ENCODE assay signal across 11 cellular contexts in the genomic region with DNA sequence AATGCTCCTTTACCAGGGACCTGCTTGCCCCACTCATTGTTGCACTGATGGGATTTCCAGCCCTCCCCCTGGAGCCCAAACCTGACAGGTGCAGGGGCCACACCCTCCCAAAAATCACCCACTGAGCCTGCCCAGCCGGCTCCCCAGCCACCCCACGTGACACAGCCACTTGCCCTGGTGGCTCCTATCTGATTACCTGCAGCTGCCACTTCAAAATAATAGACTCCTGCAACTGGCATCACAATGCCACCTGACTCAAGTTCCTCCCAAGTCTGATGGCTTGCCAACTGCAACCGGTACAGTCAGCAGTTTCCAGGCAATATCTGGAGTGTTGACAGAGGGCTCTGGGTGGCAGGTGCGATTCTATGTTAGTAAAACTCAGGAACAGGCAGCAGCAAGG.
DNase-seq lines count a peak whose midpoint lies in the region; ATAC-seq and FAIRE-seq lines count a peak whose summit lies in the region.
"Had no signal": no experiment of that assay in that cellular context is flagged by ENCODE, and none has a peak within 500 bp of the region (broad histone marks: within the 10 kb centered on the region; RNA-seq: fewer than 3 reads in every experiment).

No MANE protein-coding gene starts in this region.

- peaks cover 0 to 4% (median 2%) of the 10 kb centered on the region in 5 donors for H3K27me3 Mint-ChIP-seq in naive thymus-derived CD8-positive, alpha-beta T cell

- H3K4me3 Mint-ChIP-seq in naive thymus-derived CD8-positive, alpha-beta T cell = peak overlapping the region in 1 of 10 donors; percentile 57

- H3K36me3 ChIP-seq in small intestine (ENCODE audit: control insufficient read depth in 2 of 2, insufficient read depth in 2 of 2, low read length in 2 of 2) = no peaks in the 10 kb centered on the region

- no peak for ATAC-seq in GM18502 (IDR thresholded peaks at IDR 0.05; ENCODE audit: poor library complexity, unreplicated experiment)
- ATAC-seq in naive thymus-derived CD8-positive, alpha-beta T cell = no peak

- H3K27ac Mint-ChIP-seq in naive thymus-derived CD8-positive, alpha-beta T cell = peak overlapping the region in 2 of 10 donors; percentile 53 to 76

- POLR2A ChIA-PET in naive thymus-derived CD8-positive, alpha-beta T cell (lab: Charles Lee) = interaction anchor here (0.6 kb wide), 1 partner anchor 662 kb away, joined by 4 read pairs; no protein-coding TSS in a partner anchor

- peak; percentile 21 for DNase-seq in M059J (ENCODE audit: low read depth)
- peak; percentile 94 for DNase-seq in NCI-H510A treated with DMSO at 0.1 percent for 48 hours (lab: John Stamatoyannopoulos, UW)
- peak; percentile 49 for DNase-seq in epithelial cell of prostate (ENCODE audit: low read depth, low spot score)
- peak; percentile 97 for DNase-seq in small intestine
- DNase-seq in glomerular visceral epithelial cell (ENCODE audit: extremely low spot score) = no peak
- no peak for DNase-seq in effector CD4-positive, alpha-beta T cell
- no peak for DNase-seq in naive thymus-derived CD8-positive, alpha-beta T cell
- DNase-seq: NCI-H1694 treated with DMSO at 0.1 percent for 48 hours had no signal

- no peak for FAIRE-seq in small intestine (lab: Jason Lieb, UNC)
- FAIRE-seq: endothelial cell of umbilical vein, TTC549 had no signal

- H3K9me3 ChIP-seq in small intestine (ENCODE audit: control insufficient read depth, low read depth) = no peaks in the 10 kb centered on the region

- H3K36me3 Mint-ChIP-seq in naive thymus-derived CD8-positive, alpha-beta T cell = no peaks in the 10 kb centered on the region

- 16 to 47% (median 24%) methylated on average over 4 of the region's 4 CpGs for WGBS in small intestine, 3 donors

- peaks cover 0 to 4% of the 10 kb centered on the region in 2 donors for H3K4me1 ChIP-seq in small intestine (ENCODE audit: control insufficient read depth in 2 of 2, insufficient read depth in 1 of 2, low read depth in 1 of 2, low read length in 1 of 2)

- peak overlapping the region in 1 of 2 donors; percentile 50 for H3K4me3 ChIP-seq in small intestine (ENCODE audit: low read depth in 1 of 2, low read length in 2 of 2)

- peaks cover 0 to 2% (median 0%) of the 10 kb centered on the region in 4 donors for H3K4me1 Mint-ChIP-seq in naive thymus-derived CD8-positive, alpha-beta T cell

- H3K27ac ChIP-seq in epithelial cell of prostate = peak overlapping the region; percentile 63
- peak overlapping the region; percentile 95 to 96 for H3K27ac ChIP-seq in small intestine (ENCODE audit: low read depth in 1 of 2, low read length in 1 of 2)

- H3K9me3 Mint-ChIP-seq in naive thymus-derived CD8-positive, alpha-beta T cell = peaks cover 0 to 2% (median 0%) of the 10 kb centered on the region in 9 donors

- peaks cover 0 to 3% of the 10 kb centered on the region in 2 donors for H3K27me3 ChIP-seq in small intestine (ENCODE audit: control insufficient read depth in 2 of 2, insufficient read depth in 2 of 2, low read length in 2 of 2)

Comparison
In these comparisons a context has a peak if more than half of its experiments do, and no peak if none do; other contexts are left out.
1. DNase-seq: peak in M059J (single experiment), NCI-H510A treated with DMSO at 0.1 percent for 48 hours (single experiment), epithelial cell of prostate (single experiment) and small intestine (single experiment); none in glomerular visceral epithelial cell (single experiment), effector CD4-positive, alpha-beta T cell (single experiment) and naive thymus-derived CD8-positive, alpha-beta T cell (0 of 10).